Comparison of ENCODE assay signal across 8 cellular contexts in the genomic region with DNA sequence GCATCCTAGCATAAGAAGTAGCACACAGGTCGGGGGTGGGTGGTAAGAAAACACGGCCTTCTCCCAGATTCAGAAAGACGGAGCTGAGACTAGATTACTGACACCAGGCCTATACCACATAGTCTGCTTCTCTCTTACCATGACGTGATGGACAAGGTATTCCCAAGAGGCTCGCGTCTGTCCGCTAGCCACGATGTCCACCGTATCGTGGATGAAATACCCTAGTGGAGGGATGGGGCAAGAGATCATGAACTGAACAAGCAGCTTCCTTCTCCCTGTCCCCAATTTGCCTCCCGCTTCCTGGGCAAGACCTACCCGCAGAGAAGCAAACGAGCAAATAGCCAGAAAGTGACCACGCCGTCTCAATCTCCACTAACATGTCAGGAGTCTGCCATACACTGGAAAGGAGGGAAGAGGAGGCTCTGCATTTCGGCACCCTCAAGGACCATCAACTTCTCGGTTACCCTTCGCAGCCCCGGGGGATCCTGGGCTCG. TPM values are rescaled to one million over a fixed set of nuclear protein-coding genes. Genes with fewer than 3 reads are reported as not detected.
DNase-seq lines count a peak whose midpoint lies in the region; ATAC-seq, FAIRE-seq and TF ChIP-seq lines count a peak whose summit lies in the region.

No MANE protein-coding gene starts in this region.

- FAIRE-seq in HepG2 (lab: Jason Lieb, UNC) = no peak

- H3K4me2 ChIP-seq in HepG2 (ENCODE audit: low read depth, low read length) = peak overlapping the region; percentile 82

- H3K79me2 ChIP-seq in HepG2 (ENCODE audit: insufficient read depth, low read length) = peaks cover 35% of the 10 kb centered on the region

- H3K9me3 ChIP-seq in HepG2 (ENCODE audit: low read length) (no peaks in the 10 kb centered on the region), upper lobe of left lung (no peaks in the 10 kb centered on the region)

- BruUV-seq in HepG2 (replicated peaks; lab: Mats Ljungman, UMichigan) = TSS peak; percentile 69

- H3K36me3 ChIP-seq in HepG2 (replicated peaks in 1 of 2; ENCODE audit: control insufficient read depth in 1 of 2, insufficient read depth in 2 of 2, low read length in 2 of 2) (peaks cover 8 to 38% of the 10 kb centered on the region in 2 experiments; a peak in 4 of 5 replicates), upper lobe of left lung (peaks cover 10 to 44% (median 33%) of the 10 kb centered on the region in 4 donors)

- H3K4me1 ChIP-seq in HepG2 (ENCODE audit: insufficient read depth, low read length) (peaks cover 62% of the 10 kb centered on the region), upper lobe of left lung (peaks cover 53 to 84% (median 69%) of the 10 kb centered on the region in 4 donors)

- no peak overlapping the region for H2AFZ ChIP-seq in HepG2 (ENCODE audit: low read length)

- peak overlapping the region; percentile 93 for H3K9ac ChIP-seq in HepG2 (ENCODE audit: insufficient read depth, low read depth, low read length)

- H3K4me3 ChIP-seq in HepG2 (replicated peaks in 1 of 3; ENCODE audit: insufficient read depth in 1 of 3, low read depth in 2 of 3, low read length in 3 of 3) (peak overlapping the region; percentile 48 to 90 (median 69); a peak in 5 of 6 replicates), upper lobe of left lung (peak overlapping the region in 3 of 4 donors; percentile 62 to 75 (median 71))

- peaks cover 42% of the 10 kb centered on the region for H4K20me1 ChIP-seq in HepG2 (ENCODE audit: insufficient read depth, low read length)

- peak overlapping the region; percentile 88 for H3K27ac ChIP-seq in HepG2 (ENCODE audit: extremely low read length, insufficient read depth, low read length)
- peak overlapping the region; percentile 80 to 96 (median 95) for H3K27ac ChIP-seq in upper lobe of left lung

- TF ChIP-seq CTCF in HepG2 (CRISPR knock-in tag; IDR thresholded peaks at IDR 0.05) = no peak; the same call in 1 of the 2 replicates
- TF ChIP-seq CTCF in upper lobe of left lung (IDR thresholded peaks at IDR 0.05) = no peak

- 14% methylated on average over 13 of the region's 20 CpGs for WGBS in HepG2 (ENCODE audit: low lambda C conversion rate)
- WGBS in upper lobe of left lung, 2 donors = 33 to 48% methylated on average over 16 to 20 of the region's 20 CpGs

- CTCF ChIA-PET in HepG2 (lab: Yijun Ruan, JAX; ENCODE audit: low intra/inter-chr PET ratio, low total read pairs) = interaction anchor here (5.0 kb wide), 1 partner anchor 25 kb away, joined by 142 read pairs; no protein-coding TSS in a partner anchor

- POLR2A ChIA-PET in HepG2 (lab: Yijun Ruan, JAX) = interaction anchor here (0.7 to 8.7 kb wide), 8 partner anchors 14 to 227 kb away, joined by 3 to 590 read pairs (median 14); a partner anchor contains a TSS

- in situ Hi-C loops in HepG2 (cut with HindIII; ENCODE audit: extremely low pct_ligation_motif_present, low pct_unique_long_range_greater_than_20kb) = loop anchor here (25.0 kb wide), 1 partner anchor 387 kb away; no protein-coding TSS in a partner anchor

- intact Hi-C loops in HepG2 (cut with micrococcal nuclease; ENCODE audit: unreplicated experiment) = no loop called here

- TF ChIP-seq EP300 in HepG2 (IDR thresholded peaks at IDR 0.05; ENCODE audit: low read depth in 2 of 2, low read length in 2 of 2) (no peak), HepG2 (CRISPR knock-in tag; IDR thresholded peaks at IDR 0.05; ENCODE audit: borderline replicate concordance) (no peak), upper lobe of left lung (IDR thresholded peaks at IDR 0.05) (no peak)

- DNase-seq in stimulated activated CD4-positive, alpha-beta T cell treated with anti-CD3 and anti-CD28 coated beads, Interleukin-12 subunit alpha, Interleukin-12 subunit beta, amount 100 ng/mL, for 4 hours = peak; percentile 44
- no peak for DNase-seq in stimulated activated CD4-positive, alpha-beta T cell treated with anti-CD3 and anti-CD28 coated beads, Interleukin-2, amount 100 ng/mL, for 48 hours
- DNase-seq in NOMO-1 treated with DMSO at 0.1 percent for 48 hours (lab: John Stamatoyannopoulos, UW; ENCODE audit: unreplicated experiment) = peak; percentile 58
- peak; percentile 59 for DNase-seq in astrocyte of the hippocampus (ENCODE audit: low read depth, low spot score)
- DNase-seq in HepG2 (ENCODE audit: low spot score) = peak; percentile 65
- no peak for DNase-seq in upper lobe of left lung

- H3K27me3 ChIP-seq in HepG2 (ENCODE audit: control insufficient read depth in 1 of 2, insufficient read depth in 2 of 2, low read length in 2 of 2) (no peaks in the 10 kb centered on the region; a peak in 1 of 5 replicates), upper lobe of left lung (no peaks in the 10 kb centered on the region)

- TF ChIP-seq POLR2A in HepG2 (IDR thresholded peaks at IDR 0.05; ENCODE audit: insufficient read depth in 1 of 2, low read depth in 2 of 2, low read length in 2 of 2) = peak; percentile 65 to 80; a peak in 3 of 4 replicates
- TF ChIP-seq POLR2A in upper lobe of left lung (IDR thresholded peaks at IDR 0.05) = no peak

- ATAC-seq in HepG2 (peak; percentile 5), upper lobe of left lung (ENCODE audit: low FRiP score in 2 of 2) (no peak), GM21526 (IDR thresholded peaks at IDR 0.05; ENCODE audit: low FRiP score, unreplicated experiment) (no peak), GM19452 (IDR thresholded peaks at IDR 0.05; ENCODE audit: unreplicated experiment) (no peak)

- no peak; the same call in 1 of the 2 replicates for TF ChIP-seq RAD21 in HepG2 (CRISPR knock-in tag; IDR thresholded peaks at IDR 0.05)

RNA-seq across cellular contexts. Expression of a gene that starts 0.8 kb away (rescaled TPM):
- total RNA-seq in HepG2 (2016; rRNA removed; fragmentation: Illumina TruSeq; extraction: Trizol) = 9.6 and 19.6 TPM in 2 replicates
- total RNA-seq in HepG2 (2016; cell fraction: cytosol; rRNA removed; fragmentation: Illumina TruSeq; extraction: Trizol; ENCODE audit: low read depth) = 10.7 and 11.5 TPM in 2 replicates
- 10.3 and 16.0 TPM in 2 replicates for total RNA-seq in HepG2 (2016; cell fraction: insoluble cytoplasmic fraction; rRNA removed; fragmentation: Illumina TruSeq; extraction: Trizol)
- total RNA-seq in HepG2 (2016; cell fraction: membrane; rRNA removed; fragmentation: Illumina TruSeq; extraction: Trizol) = 10.0 and 16.0 TPM in 2 replicates
- 9.9 and 10.3 TPM in 2 replicates for total RNA-seq in HepG2 (2016; cell fraction: nucleus; rRNA removed; fragmentation: Illumina TruSeq; extraction: Trizol)
- polyA plus RNA-seq in HepG2 (2011; rRNA removed) = 14.9 and 18.1 TPM in 2 replicates
- 20.9 and 25.5 TPM in 2 replicates for polyA plus RNA-seq in HepG2 (2011; cell fraction: cytosol; rRNA removed)
- polyA plus RNA-seq in HepG2 (2011; cell fraction: nucleus; rRNA removed) = 6.9 and 8.8 TPM in 2 replicates
- 10.5 and 12.7 TPM in 2 replicates for polyA plus RNA-seq in HepG2 (2012)
- 11.3 and 18.1 TPM in 2 replicates for polyA plus RNA-seq in HepG2 (2016; cell fraction: cytosol; fragmentation: Illumina TruSeq; extraction: Trizol; ENCODE audit: low read depth)
- polyA plus RNA-seq in HepG2 (2016; cell fraction: insoluble cytoplasmic fraction; fragmentation: Illumina TruSeq; extraction: Trizol; ENCODE audit: low read depth) = 10.2 and 11.3 TPM in 2 replicates
- polyA plus RNA-seq in HepG2 (2016; cell fraction: membrane; fragmentation: Illumina TruSeq; extraction: Trizol; ENCODE audit: low read depth) = 11.2 and 17.1 TPM in 2 replicates
- 24.7 and 27.8 TPM in 2 replicates for polyA plus RNA-seq in HepG2 (2016; cell fraction: nucleus; fragmentation: Illumina TruSeq; extraction: Trizol; ENCODE audit: insufficient read depth, low read depth)
- 20.6 and 67.0 TPM in 2 replicates for polyA minus RNA-seq in HepG2 (2011; rRNA and poly(A)+ RNA removed; ENCODE audit: low replicate concordance)
- polyA minus RNA-seq in HepG2 (2011; cell fraction: cytosol; rRNA and poly(A)+ RNA removed) = 5.7 and 8.6 TPM in 2 replicates
- 6.7 TPM in 2 replicates for polyA minus RNA-seq in HepG2 (2011; cell fraction: nucleus; rRNA and poly(A)+ RNA removed)
- 10 to 100 TPM in 3 of 6 donors, 1 to 10 TPM in 3; 4.1 to 25.8 (median 14.1) TPM for total RNA-seq in upper lobe of left lung

RNA-seq across cellular contexts. Expression of a gene that starts 3.4 kb away (rescaled TPM):
- total RNA-seq in HepG2 (2016; rRNA removed; fragmentation: Illumina TruSeq; extraction: Trizol) (4.3 and 5.8 TPM in 2 replicates), upper lobe of left lung (10 to 100 TPM in 3 of 6 donors, 1 to 10 TPM in 3; 3.5 to 34.6 (median 13.0) TPM)
- 2.1 and 2.5 TPM in 2 replicates for total RNA-seq in HepG2 (2016; cell fraction: cytosol; rRNA removed; fragmentation: Illumina TruSeq; extraction: Trizol; ENCODE audit: low read depth)
- 4.6 and 5.8 TPM in 2 replicates for total RNA-seq in HepG2 (2016; cell fraction: insoluble cytoplasmic fraction; rRNA removed; fragmentation: Illumina TruSeq; extraction: Trizol)
- total RNA-seq in HepG2 (2016; cell fraction: membrane; rRNA removed; fragmentation: Illumina TruSeq; extraction: Trizol) = 2.2 and 2.8 TPM in 2 replicates
- total RNA-seq in HepG2 (2016; cell fraction: nucleus; rRNA removed; fragmentation: Illumina TruSeq; extraction: Trizol) = 7.2 and 8.5 TPM in 2 replicates
- polyA plus RNA-seq in HepG2 (2011; rRNA removed) = 13.5 and 15.6 TPM in 2 replicates
- polyA plus RNA-seq in HepG2 (2011; cell fraction: cytosol; rRNA removed) = 6.9 and 8.5 TPM in 2 replicates
- polyA plus RNA-seq in HepG2 (2011; cell fraction: nucleus; rRNA removed) = 30.2 and 33.0 TPM in 2 replicates
- 5.5 and 5.8 TPM in 2 replicates for polyA plus RNA-seq in HepG2 (2012)
- 0.73 and 0.88 TPM in 2 replicates for polyA plus RNA-seq in HepG2 (2016; cell fraction: cytosol; fragmentation: Illumina TruSeq; extraction: Trizol; ENCODE audit: low read depth)
- 4.8 and 5.9 TPM in 2 replicates for polyA plus RNA-seq in HepG2 (2016; cell fraction: insoluble cytoplasmic fraction; fragmentation: Illumina TruSeq; extraction: Trizol; ENCODE audit: low read depth)
- 1.9 and 2.3 TPM in 2 replicates for polyA plus RNA-seq in HepG2 (2016; cell fraction: membrane; fragmentation: Illumina TruSeq; extraction: Trizol; ENCODE audit: low read depth)
- polyA plus RNA-seq in HepG2 (2016; cell fraction: nucleus; fragmentation: Illumina TruSeq; extraction: Trizol; ENCODE audit: insufficient read depth, low read depth) = 20.8 and 23.8 TPM in 2 replicates
- 21.9 and 30.0 TPM in 2 replicates for polyA minus RNA-seq in HepG2 (2011; rRNA and poly(A)+ RNA removed; ENCODE audit: low replicate concordance)
- polyA minus RNA-seq in HepG2 (2011; cell fraction: cytosol; rRNA and poly(A)+ RNA removed) = 1.8 and 2.3 TPM in 2 replicates
- 18.7 and 19.6 TPM in 2 replicates for polyA minus RNA-seq in HepG2 (2011; cell fraction: nucleus; rRNA and poly(A)+ RNA removed)

RNA-seq across cellular contexts. Expression of a gene that starts 5.4 kb away (rescaled TPM):
- 1,771 and 1,936 TPM in 2 replicates for total RNA-seq in HepG2 (2016; rRNA removed; fragmentation: Illumina TruSeq; extraction: Trizol)
- 2,822 and 3,167 TPM in 2 replicates for total RNA-seq in HepG2 (2016; cell fraction: cytosol; rRNA removed; fragmentation: Illumina TruSeq; extraction: Trizol; ENCODE audit: low read depth)
- 1,674 and 1,907 TPM in 2 replicates for total RNA-seq in HepG2 (2016; cell fraction: insoluble cytoplasmic fraction; rRNA removed; fragmentation: Illumina TruSeq; extraction: Trizol)
- 3,777 and 4,030 TPM in 2 replicates for total RNA-seq in HepG2 (2016; cell fraction: membrane; rRNA removed; fragmentation: Illumina TruSeq; extraction: Trizol)
- 614 and 698 TPM in 2 replicates for total RNA-seq in HepG2 (2016; cell fraction: nucleus; rRNA removed; fragmentation: Illumina TruSeq; extraction: Trizol)
- 1,550 and 1,876 TPM in 2 replicates for polyA plus RNA-seq in HepG2 (2011; rRNA removed)
- polyA plus RNA-seq in HepG2 (2011; cell fraction: cytosol; rRNA removed) = 799 and 1,152 TPM in 2 replicates
- 254 and 402 TPM in 2 replicates for polyA plus RNA-seq in HepG2 (2011; cell fraction: nucleus; rRNA removed)
- 2,570 and 3,235 TPM in 2 replicates for polyA plus RNA-seq in HepG2 (2012)
- polyA plus RNA-seq in HepG2 (2016; cell fraction: cytosol; fragmentation: Illumina TruSeq; extraction: Trizol; ENCODE audit: low read depth) = 2,876 and 3,535 TPM in 2 replicates
- 1,761 and 1,897 TPM in 2 replicates for polyA plus RNA-seq in HepG2 (2016; cell fraction: insoluble cytoplasmic fraction; fragmentation: Illumina TruSeq; extraction: Trizol; ENCODE audit: low read depth)
- polyA plus RNA-seq in HepG2 (2016; cell fraction: membrane; fragmentation: Illumina TruSeq; extraction: Trizol; ENCODE audit: low read depth) = 3,540 and 3,833 TPM in 2 replicates
- 1,018 and 1,064 TPM in 2 replicates for polyA plus RNA-seq in HepG2 (2016; cell fraction: nucleus; fragmentation: Illumina TruSeq; extraction: Trizol; ENCODE audit: insufficient read depth, low read depth)
- polyA minus RNA-seq in HepG2 (2011; rRNA and poly(A)+ RNA removed; ENCODE audit: low replicate concordance) = 414 and 1,016 TPM in 2 replicates
- 538 and 592 TPM in 2 replicates for polyA minus RNA-seq in HepG2 (2011; cell fraction: cytosol; rRNA and poly(A)+ RNA removed)
- 303 and 433 TPM in 2 replicates for polyA minus RNA-seq in HepG2 (2011; cell fraction: nucleus; rRNA and poly(A)+ RNA removed)
- total RNA-seq in upper lobe of left lung = 1,000 to 10,000 TPM in 2 of 6 donors, 100 to 1,000 TPM in 4; 206 to 1,142 (median 416) TPM

RNA-seq across cellular contexts. Expression of a gene that starts 7.5 kb away (rescaled TPM):
- total RNA-seq in HepG2 (2016; rRNA removed; fragmentation: Illumina TruSeq; extraction: Trizol) = 0.49 TPM in 1 of 2 replicates, not detected in the other
- total RNA-seq in HepG2 (2016; cell fraction: cytosol; rRNA removed; fragmentation: Illumina TruSeq; extraction: Trizol; ENCODE audit: low read depth) = not detected in 2 replicates
- total RNA-seq in HepG2 (2016; cell fraction: insoluble cytoplasmic fraction; rRNA removed; fragmentation: Illumina TruSeq; extraction: Trizol) = 0.17 TPM in 1 of 2 replicates, not detected in the other
- 0.41 TPM in 1 of 2 replicates, not detected in the other for total RNA-seq in HepG2 (2016; cell fraction: membrane; rRNA removed; fragmentation: Illumina TruSeq; extraction: Trizol)
- total RNA-seq in HepG2 (2016; cell fraction: nucleus; rRNA removed; fragmentation: Illumina TruSeq; extraction: Trizol) = not detected in 2 replicates
- not detected in 2 replicates for polyA plus RNA-seq in HepG2 (2011; rRNA removed)
- 0.16 and 0.24 TPM in 2 replicates for polyA plus RNA-seq in HepG2 (2011; cell fraction: cytosol; rRNA removed)
- 0.31 and 0.50 TPM in 2 replicates for polyA plus RNA-seq in HepG2 (2011; cell fraction: nucleus; rRNA removed)
- polyA plus RNA-seq in HepG2 (2012) = not detected in 2 replicates
- not detected in 2 replicates for polyA plus RNA-seq in HepG2 (2016; cell fraction: cytosol; fragmentation: Illumina TruSeq; extraction: Trizol; ENCODE audit: low read depth)
- polyA plus RNA-seq in HepG2 (2016; cell fraction: insoluble cytoplasmic fraction; fragmentation: Illumina TruSeq; extraction: Trizol; ENCODE audit: low read depth) = 0.43 TPM in 1 of 2 replicates, not detected in the other
- not detected in 2 replicates for polyA plus RNA-seq in HepG2 (2016; cell fraction: membrane; fragmentation: Illumina TruSeq; extraction: Trizol; ENCODE audit: low read depth)
- polyA plus RNA-seq in HepG2 (2016; cell fraction: nucleus; fragmentation: Illumina TruSeq; extraction: Trizol; ENCODE audit: insufficient read depth, low read depth) = 1.2 TPM in 1 of 2 replicates, not detected in the other
- 0.36 and 236 TPM in 2 replicates for polyA minus RNA-seq in HepG2 (2011; rRNA and poly(A)+ RNA removed; ENCODE audit: low replicate concordance)
- polyA minus RNA-seq in HepG2 (2011; cell fraction: cytosol; rRNA and poly(A)+ RNA removed) = 1.6 and 2.4 TPM in 2 replicates
- 0.52 and 0.62 TPM in 2 replicates for polyA minus RNA-seq in HepG2 (2011; cell fraction: nucleus; rRNA and poly(A)+ RNA removed)
- total RNA-seq in upper lobe of left lung = 100 to 1,000 TPM in 2 of 6 donors, 10 to 100 TPM in 4; 69.5 to 123 (median 85.5) TPM

RNA-seq across cellular contexts. Expression of a gene that starts 13.5 kb away (rescaled TPM):
- total RNA-seq in HepG2 (2016; rRNA removed; fragmentation: Illumina TruSeq; extraction: Trizol) = 0.31 and 0.73 TPM in 2 replicates
- 0.26 and 0.71 TPM in 2 replicates for total RNA-seq in HepG2 (2016; cell fraction: cytosol; rRNA removed; fragmentation: Illumina TruSeq; extraction: Trizol; ENCODE audit: low read depth)
- total RNA-seq in HepG2 (2016; cell fraction: insoluble cytoplasmic fraction; rRNA removed; fragmentation: Illumina TruSeq; extraction: Trizol) = 0.63 TPM in 1 of 2 replicates, not detected in the other
- total RNA-seq in HepG2 (2016; cell fraction: membrane; rRNA removed; fragmentation: Illumina TruSeq; extraction: Trizol) = 0.52 and 0.93 TPM in 2 replicates
- 1.1 and 1.5 TPM in 2 replicates for total RNA-seq in HepG2 (2016; cell fraction: nucleus; rRNA removed; fragmentation: Illumina TruSeq; extraction: Trizol)
- polyA plus RNA-seq in HepG2 (2011; rRNA removed) = 0.82 and 1.5 TPM in 2 replicates
- 0.66 and 0.71 TPM in 2 replicates for polyA plus RNA-seq in HepG2 (2011; cell fraction: cytosol; rRNA removed)
- 8.7 and 9.4 TPM in 2 replicates for polyA plus RNA-seq in HepG2 (2011; cell fraction: nucleus; rRNA removed)
- polyA plus RNA-seq in HepG2 (2012) = 0.89 and 1.1 TPM in 2 replicates
- polyA plus RNA-seq in HepG2 (2016; cell fraction: cytosol; fragmentation: Illumina TruSeq; extraction: Trizol; ENCODE audit: low read depth) = 0.14 and 0.16 TPM in 2 replicates
- 0.33 TPM in 2 replicates for polyA plus RNA-seq in HepG2 (2016; cell fraction: insoluble cytoplasmic fraction; fragmentation: Illumina TruSeq; extraction: Trizol; ENCODE audit: low read depth)
- 0.15 and 0.31 TPM in 2 replicates for polyA plus RNA-seq in HepG2 (2016; cell fraction: membrane; fragmentation: Illumina TruSeq; extraction: Trizol; ENCODE audit: low read depth)
- 4.4 and 5.4 TPM in 2 replicates for polyA plus RNA-seq in HepG2 (2016; cell fraction: nucleus; fragmentation: Illumina TruSeq; extraction: Trizol; ENCODE audit: insufficient read depth, low read depth)
- 1.5 and 5.1 TPM in 2 replicates for polyA minus RNA-seq in HepG2 (2011; rRNA and poly(A)+ RNA removed; ENCODE audit: low replicate concordance)
- polyA minus RNA-seq in HepG2 (2011; cell fraction: cytosol; rRNA and poly(A)+ RNA removed) = 1.1 TPM in 1 of 2 replicates, not detected in the other
- polyA minus RNA-seq in HepG2 (2011; cell fraction: nucleus; rRNA and poly(A)+ RNA removed) = 1.1 and 3.2 TPM in 2 replicates
- 10 to 100 TPM in 2 of 6 donors, 1 to 10 TPM in 4; 1.2 to 11.5 (median 3.4) TPM for total RNA-seq in upper lobe of left lung

Comparison
In these comparisons a context has a peak if more than half of its experiments do, and no peak if none do; other contexts are left out.
1. DNase-seq: peak in stimulated activated CD4-positive, alpha-beta T cell treated with anti-CD3 and anti-CD28 coated beads, Interleukin-12 subunit alpha, Interleukin-12 subunit beta, amount 100 ng/mL, for 4 hours (single experiment), NOMO-1 treated with DMSO at 0.1 percent for 48 hours (single experiment), astrocyte of the hippocampus (single experiment) and HepG2 (single experiment); none in stimulated activated CD4-positive, alpha-beta T cell treated with anti-CD3 and anti-CD28 coated beads, Interleukin-2, amount 100 ng/mL, for 48 hours (0 of 2) and upper lobe of left lung (0 of 2).
2. POLR2A ChIP-seq: peak in HepG2 (2 of 2); none in upper lobe of left lung (0 of 4).